In the genomic region with DNA sequence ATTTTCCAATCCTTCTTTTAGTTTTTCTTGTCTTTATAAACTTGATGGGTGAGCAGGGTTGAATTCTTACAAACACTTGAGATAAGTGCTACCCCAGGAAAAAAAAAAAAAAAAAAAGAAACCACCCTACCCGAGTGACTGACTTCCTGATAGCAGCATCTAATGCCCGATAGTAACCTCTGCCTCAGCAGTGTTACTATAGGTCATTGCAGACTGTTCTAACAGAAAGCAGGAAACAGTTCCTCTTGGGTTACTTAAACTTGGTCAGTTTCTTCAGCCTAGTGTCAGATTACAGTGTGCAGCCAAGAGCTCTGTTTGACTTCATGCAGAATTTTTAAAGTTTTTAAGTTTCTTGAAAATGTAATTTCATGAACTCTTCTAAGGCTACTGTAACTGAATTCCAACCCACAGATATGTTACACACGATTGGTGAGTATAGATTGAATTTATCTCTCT, we compare ENCODE assay signal across 8 cellular contexts. TPM values are rescaled to one million over a fixed set of nuclear protein-coding genes. Genes with fewer than 3 reads are reported as not detected.
DNase-seq lines count a peak whose midpoint lies in the region; ATAC-seq, FAIRE-seq and TF ChIP-seq lines count a peak whose summit lies in the region.

No MANE protein-coding gene starts in this region.

- WGBS in pancreas, 2 donors: 1% methylated on average over 3 of the region's 3 CpGs

- ATAC-seq in CD4-positive, CD25-positive, alpha-beta regulatory T cell (ENCODE audit: low read depth in 2 of 2): peak; percentile 69 to 70
- peak; percentile 71 for ATAC-seq in GM18858 (IDR thresholded peaks at IDR 0.05; ENCODE audit: unreplicated experiment)
- ATAC-seq in HG03025 (IDR thresholded peaks at IDR 0.05; ENCODE audit: low FRiP score, unreplicated experiment): peak; percentile 55
- peak; percentile 48 to 77 (median 68) for ATAC-seq in pancreas

- peaks cover 20% of the 10 kb centered on the region for H3K36me3 Mint-ChIP-seq in CD4-positive, CD25-positive, alpha-beta regulatory T cell
- peaks cover 61% of the 10 kb centered on the region for H3K36me3 Mint-ChIP-seq in activated T-helper 2 cell treated with anti-CD3 and anti-CD28 coated beads, Interferon-gamma antibody, Interleukin-2, Interleukin-4, amounts not matched to agents 10 μg/mL and 5 μg/mL and 100 μg/mL, durations not matched to agents 14 hours and 24 hours and 36 hours (ENCODE audit: low read depth)
- no peaks in the 10 kb centered on the region for H3K36me3 Mint-ChIP-seq in glutamatergic neuron (ENCODE audit: unreplicated experiment)

- H3K4me1 Mint-ChIP-seq in CD4-positive, CD25-positive, alpha-beta regulatory T cell: peaks cover 36 to 57% (median 50%) of the 10 kb centered on the region in 4 donors
- H3K4me1 Mint-ChIP-seq in activated T-helper 2 cell treated with anti-CD3 and anti-CD28 coated beads, Interferon-gamma antibody, Interleukin-2, Interleukin-4, amounts not matched to agents 10 μg/mL and 5 μg/mL and 100 μg/mL, durations not matched to agents 14 hours and 24 hours and 36 hours (ENCODE audit: low read depth): peaks cover 37% of the 10 kb centered on the region
- peaks cover 20% of the 10 kb centered on the region for H3K4me1 Mint-ChIP-seq in glutamatergic neuron (ENCODE audit: low read depth, unreplicated experiment)

- H3K27ac Mint-ChIP-seq in CD4-positive, CD25-positive, alpha-beta regulatory T cell: peak overlapping the region; percentile 92 to 98 (median 94)
- H3K27ac Mint-ChIP-seq in activated T-helper 2 cell treated with anti-CD3 and anti-CD28 coated beads, Interferon-gamma antibody, Interleukin-2, Interleukin-4, amounts not matched to agents 10 μg/mL and 5 μg/mL and 100 μg/mL, durations not matched to agents 14 hours and 24 hours and 36 hours: peak overlapping the region; percentile 81
- H3K27ac Mint-ChIP-seq in glutamatergic neuron (ENCODE audit: unreplicated experiment): peak overlapping the region; percentile 64

- peaks cover 0 to 2% (median 0%) of the 10 kb centered on the region in 7 donors for H3K9me3 Mint-ChIP-seq in CD4-positive, CD25-positive, alpha-beta regulatory T cell
- H3K9me3 Mint-ChIP-seq in activated T-helper 2 cell treated with anti-CD3 and anti-CD28 coated beads, Interferon-gamma antibody, Interleukin-2, Interleukin-4, amounts not matched to agents 10 μg/mL and 5 μg/mL and 100 μg/mL, durations not matched to agents 14 hours and 24 hours and 36 hours: no peaks in the 10 kb centered on the region
- peaks cover 3% of the 10 kb centered on the region for H3K9me3 Mint-ChIP-seq in glutamatergic neuron (ENCODE audit: unreplicated experiment)

- H3K4me3 Mint-ChIP-seq in CD4-positive, CD25-positive, alpha-beta regulatory T cell: peak overlapping the region; percentile 94 to 99 (median 99)
- H3K4me3 Mint-ChIP-seq in activated T-helper 2 cell treated with anti-CD3 and anti-CD28 coated beads, Interferon-gamma antibody, Interleukin-2, Interleukin-4, amounts not matched to agents 10 μg/mL and 5 μg/mL and 100 μg/mL, durations not matched to agents 14 hours and 24 hours and 36 hours (ENCODE audit: low read depth): peak overlapping the region; percentile 90
- peak overlapping the region; percentile 92 for H3K4me3 Mint-ChIP-seq in glutamatergic neuron (ENCODE audit: unreplicated experiment)

- peaks cover 20% of the 10 kb centered on the region for H3K36me3 ChIP-seq in CD4-positive, CD25-positive, alpha-beta regulatory T cell (ENCODE audit: control insufficient read depth, insufficient read depth, low read length)
- no peaks in the 10 kb centered on the region for H3K36me3 ChIP-seq in pancreas

- H3K4me1 ChIP-seq in CD4-positive, CD25-positive, alpha-beta regulatory T cell (ENCODE audit: control insufficient read depth, insufficient read depth, low read length, poor library complexity, severe bottlenecking): peaks cover 66% of the 10 kb centered on the region
- peaks cover 29 to 36% (median 36%) of the 10 kb centered on the region in 3 donors for H3K4me1 ChIP-seq in pancreas

- H3K27me3 ChIP-seq in CD4-positive, CD25-positive, alpha-beta regulatory T cell (ENCODE audit: control insufficient read depth, insufficient read depth, low read length): peaks cover 7% of the 10 kb centered on the region
- H3K27me3 ChIP-seq in pancreas: no peaks in the 10 kb centered on the region

- peaks cover 21% of the 10 kb centered on the region for H3K27me3 Mint-ChIP-seq in CD4-positive, CD25-positive, alpha-beta regulatory T cell
- peaks cover 10% of the 10 kb centered on the region for H3K27me3 Mint-ChIP-seq in activated T-helper 2 cell treated with anti-CD3 and anti-CD28 coated beads, Interferon-gamma antibody, Interleukin-2, Interleukin-4, amounts not matched to agents 10 μg/mL and 5 μg/mL and 100 μg/mL, durations not matched to agents 14 hours and 24 hours and 36 hours (ENCODE audit: low read depth)
- peaks cover 3% of the 10 kb centered on the region for H3K27me3 Mint-ChIP-seq in glutamatergic neuron (ENCODE audit: unreplicated experiment)

- no peaks in the 10 kb centered on the region for H3K9me3 ChIP-seq in CD4-positive, CD25-positive, alpha-beta regulatory T cell (ENCODE audit: control insufficient read depth in 2 of 2, low read length in 2 of 2)
- H3K9me3 ChIP-seq in pancreas: no peaks in the 10 kb centered on the region

- intact Hi-C loops in activated T-helper 2 cell treated with anti-CD3 and anti-CD28 coated beads, Interferon-gamma antibody, Interleukin-2, Interleukin-4, amounts not matched to agents 10 μg/mL and 5 μg/mL and 100 μg/mL, durations not matched to agents 14 hours and 24 hours and 36 hours (cut with micrococcal nuclease): loop anchor here (1.0 to 2.0 kb wide), 4 partner anchors 38 to 440 kb away; no protein-coding TSS in a partner anchor
- intact Hi-C loops in pancreas (cut with DNase I): loop anchor here in 1 of 3 donors (10.0 kb wide), 1 partner anchor 54 kb away; no protein-coding TSS in a partner anchor

- FAIRE-seq in pancreas (lab: Jason Lieb, UNC): peak; percentile 90

- peak; percentile 46 to 91 (median 81) for DNase-seq in CD4-positive, CD25-positive, alpha-beta regulatory T cell
- DNase-seq in NCI-H526 (lab: John Stamatoyannopoulos, UW): peak; percentile 45 to 60
- DNase-seq in activated T-helper 2 cell treated with anti-CD3 and anti-CD28 coated beads, Interferon-gamma antibody, Interleukin-2, Interleukin-4, amounts not matched to agents 10 μg/mL and 5 μg/mL and 100 μg/mL, durations not matched to agents 14 hours and 24 hours and 36 hours (ENCODE audit: low spot score): peak; percentile 45
- no peak for DNase-seq in glutamatergic neuron
- peak in 3 of 6 donors; percentile 39 to 73 (median 63) for DNase-seq in pancreas
- no peak for DNase-seq in NCI-H2081 treated with DMSO at 0.1 percent for 48 hours (lab: John Stamatoyannopoulos, UW)

- H3K27ac ChIP-seq in CD4-positive, CD25-positive, alpha-beta regulatory T cell (ENCODE audit: insufficient read depth, low read length, poor library complexity, severe bottlenecking): peak overlapping the region; percentile 89
- peak overlapping the region; percentile 88 to 98 (median 94) for H3K27ac ChIP-seq in pancreas

- TF ChIP-seq CTCF in glutamatergic neuron (IDR thresholded peaks at IDR 0.05; ENCODE audit: partially characterized antibody, unreplicated experiment) (no peak), pancreas (IDR thresholded peaks at IDR 0.05) (no peak)

- H3K4me3 ChIP-seq in CD4-positive, CD25-positive, alpha-beta regulatory T cell (ENCODE audit: low read depth, low read length): peak overlapping the region; percentile 96
- H3K4me3 ChIP-seq in pancreas: peak overlapping the region; percentile 10 to 98 (median 74)

RNA-seq across cellular contexts. Expression of gene MYLIP, which starts 2.1 kb away (rescaled TPM):
- total RNA-seq in CD4-positive, CD25-positive, alpha-beta regulatory T cell: 236 TPM
- polyA plus RNA-seq in CD4-positive, CD25-positive, alpha-beta regulatory T cell: 100 to 1,000 TPM in 1 of 4 donors, 10 to 100 TPM in 3; 62.4 to 110 (median 72.3) TPM
- total RNA-seq in activated T-helper 2 cell treated with anti-CD3 and anti-CD28 coated beads, Interferon-gamma antibody, Interleukin-2, Interleukin-4, amounts not matched to agents 10 μg/mL and 5 μg/mL and 100 μg/mL, durations not matched to agents 14 hours and 24 hours and 36 hours: 81.2 and 83.1 TPM in 2 replicates
- total RNA-seq in glutamatergic neuron (ENCODE audit: unreplicated experiment) (12.9 TPM), pancreas (10 to 100 TPM; 10.5 to 20.2 (median 12.0) TPM)
- polyA plus RNA-seq in pancreas: 10 to 100 TPM in 1 of 2 donors, 1 to 10 TPM in 1; 6.6 to 16.0 TPM

Comparison
In these comparisons a context has a peak if more than half of its experiments do, and no peak if none do; other contexts are left out.
1. DNase-seq: peak in CD4-positive, CD25-positive, alpha-beta regulatory T cell (3 of 3), NCI-H526 (2 of 2) and activated T-helper 2 cell treated with anti-CD3 and anti-CD28 coated beads, Interferon-gamma antibody, Interleukin-2, Interleukin-4, amounts not matched to agents 10 μg/mL and 5 μg/mL and 100 μg/mL, durations not matched to agents 14 hours and 24 hours and 36 hours (single experiment); none in glutamatergic neuron (single experiment) and NCI-H2081 treated with DMSO at 0.1 percent for 48 hours (single experiment).
2. Peak in every context shown above with its lines, with median percentiles within 50 percentile points of each other: ATAC-seq, H3K27ac Mint-ChIP-seq and H3K4me3 Mint-ChIP-seq.